8 cellular contexts compared by ENCODE assay signal in the genomic region with DNA sequence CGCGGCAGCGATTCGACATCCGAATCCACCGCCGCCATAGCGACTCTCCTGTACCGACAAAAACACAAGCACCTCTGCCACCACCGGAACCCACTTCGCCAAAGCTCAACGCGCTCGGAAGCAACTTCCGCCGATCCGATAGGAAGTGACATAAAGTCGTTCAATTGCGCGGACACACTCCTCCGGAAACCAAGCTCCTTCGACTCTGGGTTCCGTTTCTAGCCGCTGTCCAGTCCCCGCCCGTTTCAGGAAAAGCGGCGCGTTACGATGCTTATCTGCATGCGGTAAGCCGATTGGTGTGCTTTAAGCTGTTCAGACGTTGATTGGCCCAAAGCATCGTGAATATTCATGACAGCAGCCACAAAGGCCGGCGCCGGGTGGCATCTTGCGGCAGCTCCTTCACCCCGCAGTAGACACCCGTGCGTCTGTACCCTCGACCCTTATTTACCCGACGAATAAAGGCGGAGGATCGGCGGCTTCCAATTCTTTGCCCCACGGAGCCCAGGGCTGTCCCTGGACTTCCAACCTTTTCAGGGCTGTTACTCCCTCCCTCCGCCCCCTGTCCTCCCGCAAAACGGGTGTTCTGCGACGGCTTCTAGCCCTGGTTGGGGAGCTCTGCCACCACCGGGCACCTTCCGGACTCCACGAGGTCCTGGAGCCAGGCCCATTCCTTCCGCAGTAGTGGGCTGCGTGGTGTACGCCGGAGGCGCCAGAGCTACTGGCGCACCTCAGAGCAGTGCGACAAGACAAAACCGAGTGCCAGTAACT. TPM values are rescaled to one million over a fixed set of nuclear protein-coding genes. Genes with fewer than 3 reads are reported as not detected.
DNase-seq lines count a peak whose midpoint lies in the region; ATAC-seq and TF ChIP-seq lines count a peak whose summit lies in the region.

A gene with protein sequence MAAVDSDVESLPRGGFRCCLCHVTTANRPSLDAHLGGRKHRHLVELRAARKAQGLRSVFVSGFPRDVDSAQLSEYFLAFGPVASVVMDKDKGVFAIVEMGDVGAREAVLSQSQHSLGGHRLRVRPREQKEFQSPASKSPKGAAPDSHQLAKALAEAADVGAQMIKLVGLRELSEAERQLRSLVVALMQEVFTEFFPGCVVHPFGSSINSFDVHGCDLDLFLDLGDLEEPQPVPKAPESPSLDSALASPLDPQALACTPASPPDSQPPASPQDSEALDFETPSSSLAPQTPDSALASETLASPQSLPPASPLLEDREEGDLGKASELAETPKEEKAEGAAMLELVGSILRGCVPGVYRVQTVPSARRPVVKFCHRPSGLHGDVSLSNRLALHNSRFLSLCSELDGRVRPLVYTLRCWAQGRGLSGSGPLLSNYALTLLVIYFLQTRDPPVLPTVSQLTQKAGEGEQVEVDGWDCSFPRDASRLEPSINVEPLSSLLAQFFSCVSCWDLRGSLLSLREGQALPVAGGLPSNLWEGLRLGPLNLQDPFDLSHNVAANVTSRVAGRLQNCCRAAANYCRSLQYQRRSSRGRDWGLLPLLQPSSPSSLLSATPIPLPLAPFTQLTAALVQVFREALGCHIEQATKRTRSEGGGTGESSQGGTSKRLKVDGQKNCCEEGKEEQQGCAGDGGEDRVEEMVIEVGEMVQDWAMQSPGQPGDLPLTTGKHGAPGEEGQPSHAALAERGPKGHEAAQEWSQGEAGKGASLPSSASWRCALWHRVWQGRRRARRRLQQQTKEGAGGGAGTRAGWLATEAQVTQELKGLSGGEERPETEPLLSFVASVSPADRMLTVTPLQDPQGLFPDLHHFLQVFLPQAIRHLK (minus strand): TSS at position 76 of the 768 bp plus-strand sequence. CDS start 38 bp downstream, at position 38.

- H3K4me3 ChIP-seq in right atrium auricular region: peak within 1 kb of the TSS; percentile 71 to 81
- peak within 1 kb of the TSS; percentile 95 for H3K4me3 ChIP-seq in psoas muscle
- H3K4me3 ChIP-seq in uterus: peak within 1 kb of the TSS; percentile 55 to 69

- peaks cover 55% of the 10 kb centered on the region for H3K36me3 ChIP-seq in right atrium auricular region
- peaks cover 8 to 58% of the 10 kb centered on the region in 2 donors for H3K36me3 ChIP-seq in psoas muscle (ENCODE audit: insufficient read depth in 1 of 2, low read depth in 1 of 2)
- H3K36me3 ChIP-seq in uterus: no peaks in the 10 kb centered on the region

- H3K4me1 ChIP-seq in right atrium auricular region: peaks cover 0 to 24% of the 10 kb centered on the region in 2 donors
- H3K4me1 ChIP-seq in psoas muscle: peaks cover 27% of the 10 kb centered on the region
- H3K4me1 ChIP-seq in uterus: no peaks in the 10 kb centered on the region

- H3K27ac ChIP-seq in angular gyrus (ENCODE audit: low read depth, low read length) (peak within 1 kb of the TSS; percentile 90), right atrium auricular region (peak within 1 kb of the TSS; percentile 96 to 97), psoas muscle (peak within 1 kb of the TSS; percentile 94), uterus (peak within 1 kb of the TSS; percentile 88 to 91)

- TF ChIP-seq CTCF in right atrium auricular region (IDR thresholded peaks at IDR 0.05): peak in 1 of 2 donors; percentile 23
- TF ChIP-seq CTCF in psoas muscle (IDR thresholded peaks at IDR 0.05): no peak
- TF ChIP-seq CTCF in uterus (IDR thresholded peaks at IDR 0.05): peak in 2 of 4 experiments; percentile 32 to 35

- H3K27me3 ChIP-seq in right atrium auricular region (no peaks in the 10 kb centered on the region), psoas muscle (ENCODE audit: insufficient read depth in 3 of 3, low read length in 2 of 3) (no peaks in the 10 kb centered on the region), uterus (no peaks in the 10 kb centered on the region)

- TF ChIP-seq POLR2A in uterus (IDR thresholded peaks at IDR 0.05): peak; percentile 82 to 90

- peak; percentile 85 for ATAC-seq in GM18498 (IDR thresholded peaks at IDR 0.05; ENCODE audit: unreplicated experiment)
- peak; percentile 87 for ATAC-seq in HG02938 (IDR thresholded peaks at IDR 0.05; ENCODE audit: unreplicated experiment)
- ATAC-seq in psoas muscle: peak; percentile 93 to 95 (median 94)

- DNase-seq in NCI-H187 (lab: John Stamatoyannopoulos, UW) (peak; percentile 96 to 97), T-helper 2 cell (peak; percentile 79 to 100 (median 93)), right atrium auricular region (ENCODE audit: low spot score) (peak; percentile 99), psoas muscle (peak; percentile 94 to 97), uterus (peak; percentile 97)

- intact Hi-C loops in psoas muscle (cut with DNase I) (loop anchor here in 1 of 2 donors (5.0 to 10.0 kb wide), 2 partner anchors 101 to 627 kb away; a partner anchor contains a TSS), uterus (cut with DNase I; ENCODE audit: low total_unique reads) (no loop called here)

- H3K9me3 ChIP-seq in right atrium auricular region (no peaks in the 10 kb centered on the region), psoas muscle (no peaks in the 10 kb centered on the region), uterus (no peaks in the 10 kb centered on the region)

- WGBS in psoas muscle, 3 donors: 0% methylated on average over 64 of the region's 64 CpGs

RNA-seq across cellular contexts. Expression of the gene that starts here (rescaled TPM):
- total RNA-seq in right atrium auricular region: 1 to 10 TPM; 5.4 to 5.7 TPM
- 10 to 100 TPM; 14.3 to 23.7 (median 19.6) TPM for total RNA-seq in psoas muscle
- 10 to 100 TPM; 12.1 to 15.5 (median 12.7) TPM for polyA plus RNA-seq in psoas muscle
- total RNA-seq in uterus: 10 to 100 TPM in 1 of 4 donors, 1 to 10 TPM in 3; 7.1 to 19.3 (median 8.6) TPM

Comparison
In these comparisons a context has a peak if more than half of its experiments do, and no peak if none do; other contexts are left out.
1. Peak in every context shown above with its lines: DNase-seq, ATAC-seq, H3K4me3 ChIP-seq and H3K27ac ChIP-seq.